Comparison of ENCODE assay signal across 25 cellular contexts in genomic region chr4:126230244-126230643, GRCh38.
"Had no signal": no experiment of that assay in that cellular context is flagged by ENCODE, and none has a peak within 500 bp of the region (broad histone marks: within the 10 kb centered on the region; RNA-seq: fewer than 3 reads in every experiment).

No MANE protein-coding gene starts in this region.

- H3K36me3 ChIP-seq: heart right ventricle, left ventricle myocardium inferior, lower lobe of right lung, prostate gland, right atrium auricular region, stomach, thyroid gland, vagina had no signal

- FAIRE-seq: islet of Langerhans had no signal

- H3K27me3 ChIP-seq: dorsolateral prefrontal cortex, heart right ventricle, right atrium auricular region, stomach, thyroid gland, vagina had no signal

- ATAC-seq: heart right ventricle; left colon; lower lobe of right lung; naive thymus-derived CD8-positive, alpha-beta T cell; sciatic nerve; stimulated activated effector memory CD8-positive, alpha-beta T cell treated with anti-CD3 and anti-CD28 coated beads, Interleukin-12 subunit alpha, Interleukin-12 subunit beta, amount 100 ng/mL, for 72 hours had no signal

- H3K9me3 ChIP-seq: prostate gland, thyroid gland, vagina had no signal

- H3K4me1 ChIP-seq: heart right ventricle, left ventricle myocardium inferior, lower lobe of right lung, prostate gland, right atrium auricular region, stomach, thyroid gland, vagina had no signal

- H3K4me3 ChIP-seq: dorsolateral prefrontal cortex, heart right ventricle, left ventricle myocardium inferior, lower lobe of right lung, prostate gland, right atrium auricular region, stomach, thyroid gland, vagina had no signal

- DNase-seq: dorsolateral prefrontal cortex; effector CD4-positive, alpha-beta T cell; foreskin melanocyte; glutamatergic neuron; heart right ventricle; hippocampal formation; kidney glomerular epithelial cell; left colon; left ventricle myocardium inferior; lower lobe of right lung; naive thymus-derived CD8-positive, alpha-beta T cell; nephron progenitor cell; nucleus accumbens; stimulated activated CD4-positive, alpha-beta T cell treated with anti-CD3 and anti-CD28 coated beads, Interleukin-2, amount 100 ng/mL, for 24 hours; stimulated activated CD4-positive, alpha-beta T cell treated with anti-CD3 and anti-CD28 coated beads, Interleukin-4, amount 100 ng/mL, for 24 hours; stimulated activated naive CD4-positive, alpha-beta T cell treated with Interleukin-2 at 50 U/mL for 16 hours; stomach; thyroid gland; trophoblast cell had no signal
